ENCODE assay signal across 9 cellular contexts in the genomic region with DNA sequence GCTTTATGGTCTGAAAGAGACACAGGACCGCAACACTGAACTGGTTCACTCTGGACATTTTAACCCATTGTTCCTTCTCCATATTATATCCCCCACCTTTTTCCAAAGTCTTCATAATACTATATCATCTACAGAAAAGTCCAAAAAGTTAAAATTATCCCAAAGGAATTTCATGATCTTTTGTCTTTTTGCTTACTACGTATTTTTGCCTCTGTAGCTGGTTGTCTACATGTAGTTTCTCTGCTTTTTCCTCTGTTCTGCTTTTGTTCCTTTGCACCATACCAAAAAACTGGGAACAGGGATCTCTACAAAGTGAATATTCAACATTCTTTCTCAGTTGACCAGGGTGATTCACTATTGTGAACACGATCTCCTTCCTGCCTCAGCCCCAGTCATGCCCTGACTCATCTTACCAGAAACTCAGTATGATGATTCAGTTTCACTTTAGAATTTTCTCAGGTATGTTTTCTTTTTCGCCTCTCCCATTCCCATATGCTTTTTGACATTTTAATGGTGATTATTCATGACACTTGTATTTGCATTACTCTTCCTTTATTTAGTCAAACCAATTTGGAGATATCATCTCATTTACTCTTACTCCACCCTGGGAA. TPM values are rescaled to one million over a fixed set of nuclear protein-coding genes. Genes with fewer than 3 reads are reported as not detected.
DNase-seq lines count a peak whose midpoint lies in the region; ATAC-seq and TF ChIP-seq lines count a peak whose summit lies in the region.
"Had no signal": no experiment of that assay in that cellular context is flagged by ENCODE, and none has a peak within 500 bp of the region (broad histone marks: within the 10 kb centered on the region; RNA-seq: fewer than 3 reads in every experiment).

No MANE protein-coding gene starts in this region.

- H3K27me3 Mint-ChIP-seq in activated CD8-positive, alpha-beta T cell treated with anti-CD3 and anti-CD28 coated beads for 36 hours, result no peaks in the 10 kb centered on the region

- peak; percentile 71 for DNase-seq in activated effector memory CD4-positive, alpha-beta T cell treated with anti-CD3 and anti-CD28 coated beads, Interleukin-2, amount 50 U/mL, for 16 hours
- DNase-seq in activated effector memory CD4-positive, alpha-beta T cell treated with Interleukin-2 at 50 U/mL for 16 hours, result no peak
- DNase-seq in activated CD8-positive, alpha-beta T cell treated with anti-CD3 and anti-CD28 coated beads for 36 hours, result peak; percentile 71
- DNase-seq in foreskin fibroblast (peak; percentile 86 to 93), thoracic aorta (ENCODE audit: low spot score) (no peak), NCI-H2107 (lab: John Stamatoyannopoulos, UW) (no peak), dorsolateral prefrontal cortex (no peak)
- DNase-seq: Right ventricle myocardium superior had no signal

- peaks cover 32% of the 10 kb centered on the region for H3K4me1 Mint-ChIP-seq in activated CD8-positive, alpha-beta T cell treated with anti-CD3 and anti-CD28 coated beads for 36 hours (ENCODE audit: low read depth)

- CTCF ChIA-PET in activated CD8-positive, alpha-beta T cell treated with anti-CD3 and anti-CD28 coated beads for 36 hours (lab: Charles Lee), result interaction anchor here (2.5 to 4.3 kb wide), 3 partner anchors 99 to 115 kb away, joined by 5 to 22 read pairs (median 15); partner anchors contain the start of genes NOP10, NUTM1 and SLC12A6

- no peaks in the 10 kb centered on the region for H3K4me1 ChIP-seq in thoracic aorta (ENCODE audit: control insufficient read depth in 1 of 2, low read depth in 2 of 2)

- H3K27ac Mint-ChIP-seq in activated CD8-positive, alpha-beta T cell treated with anti-CD3 and anti-CD28 coated beads for 36 hours, result peak overlapping the region; percentile 95

- no peaks in the 10 kb centered on the region for H3K9me3 Mint-ChIP-seq in activated CD8-positive, alpha-beta T cell treated with anti-CD3 and anti-CD28 coated beads for 36 hours

- peak overlapping the region; percentile 32 for H3K4me3 Mint-ChIP-seq in activated CD8-positive, alpha-beta T cell treated with anti-CD3 and anti-CD28 coated beads for 36 hours

- H3K36me3 ChIP-seq in thoracic aorta, result peaks cover 46% of the 10 kb centered on the region

- no peak for TF ChIP-seq CTCF in activated CD8-positive, alpha-beta T cell treated with anti-CD3 and anti-CD28 coated beads for 36 hours (IDR thresholded peaks at IDR 0.05)
- no peak for TF ChIP-seq CTCF in foreskin fibroblast (IDR thresholded peaks at IDR 0.05; ENCODE audit: low read depth, low read length)
- no peak for TF ChIP-seq CTCF in thoracic aorta (IDR thresholded peaks at IDR 0.05)
- TF ChIP-seq CTCF in dorsolateral prefrontal cortex (IDR thresholded peaks at IDR 0.05 in 54 of 56, conservative IDR thresholded peaks at IDR 0.05 in 2 of 56; ENCODE audit: low read depth in 1 of 56, partially characterized antibody in 56 of 56), result no peak

- H3K27me3 ChIP-seq in thoracic aorta (replicated peaks; ENCODE audit: insufficient read depth), result no peaks in the 10 kb centered on the region
- H3K27me3 ChIP-seq in dorsolateral prefrontal cortex, result no peaks in the 10 kb centered on the region

- H3K36me3 Mint-ChIP-seq in activated CD8-positive, alpha-beta T cell treated with anti-CD3 and anti-CD28 coated beads for 36 hours (ENCODE audit: low read depth), result peaks cover 25% of the 10 kb centered on the region

- POLR2A ChIA-PET in activated CD8-positive, alpha-beta T cell treated with anti-CD3 and anti-CD28 coated beads for 36 hours (lab: Charles Lee), result interaction anchor here (1.1 kb wide), 1 partner anchor 15 kb away, joined by 3 read pairs; no protein-coding TSS in a partner anchor

- H3K27ac ChIP-seq in thoracic aorta, result peak overlapping the region in 1 of 2 donors; percentile 34
- H3K27ac ChIP-seq in dorsolateral prefrontal cortex, result peak overlapping the region in 2 of 59 donors; percentile 21 to 25

- no peaks in the 10 kb centered on the region for H3K9me3 ChIP-seq in thoracic aorta

- no peak overlapping the region for H3K4me3 ChIP-seq in foreskin fibroblast (ENCODE audit: low read depth in 1 of 2, low read length in 2 of 2)
- no peak overlapping the region for H3K4me3 ChIP-seq in thoracic aorta
- H3K4me3 ChIP-seq in dorsolateral prefrontal cortex, result no peak overlapping the region

- peak; percentile 93 for ATAC-seq in activated CD8-positive, alpha-beta T cell treated with anti-CD3 and anti-CD28 coated beads for 36 hours
- ATAC-seq in thoracic aorta (ENCODE audit: insufficient number of reproducible peaks, low FRiP score, low read depth) (peak; percentile 54), HG03280 (IDR thresholded peaks at IDR 0.05; ENCODE audit: unreplicated experiment) (no peak)

- intact Hi-C loops in activated CD8-positive, alpha-beta T cell treated with anti-CD3 and anti-CD28 coated beads for 36 hours (cut with micrococcal nuclease), result loop anchor here (5.0 kb wide), 1 partner anchor 88 kb away; no protein-coding TSS in a partner anchor
- intact Hi-C loops in dorsolateral prefrontal cortex (cut with DNase I), result no loop called here

RNA-seq across cellular contexts. Expression of gene EMC4, which starts 14.4 kb away (rescaled TPM):
- 10 to 100 TPM; 80.6 to 83.0 TPM for total RNA-seq in activated CD8-positive, alpha-beta T cell treated with anti-CD3 and anti-CD28 coated beads for 36 hours
- total RNA-seq in thoracic aorta, result 100 to 1,000 TPM; 107 to 113 TPM
- 100 to 1,000 TPM in 91 of 120 experiments, 10 to 100 TPM in 29; 67.9 to 133 (median 109) TPM for total RNA-seq in dorsolateral prefrontal cortex

RNA-seq across cellular contexts. Expression of gene KATNBL1, which starts 29.4 kb away (rescaled TPM):
- total RNA-seq in activated CD8-positive, alpha-beta T cell treated with anti-CD3 and anti-CD28 coated beads for 36 hours, result 10 to 100 TPM; 41.6 to 45.5 TPM
- 10 to 100 TPM; 61.9 to 93.8 TPM for total RNA-seq in thoracic aorta
- 10 to 100 TPM; 37.3 to 94.1 (median 63.6) TPM for total RNA-seq in dorsolateral prefrontal cortex

Comparison
In these comparisons a context has a peak if more than half of its experiments do, and no peak if none do; other contexts are left out.
1. DNase-seq: peak in activated effector memory CD4-positive, alpha-beta T cell treated with anti-CD3 and anti-CD28 coated beads, Interleukin-2, amount 50 U/mL, for 16 hours (single experiment), activated CD8-positive, alpha-beta T cell treated with anti-CD3 and anti-CD28 coated beads for 36 hours (single experiment) and foreskin fibroblast (2 of 2); none in activated effector memory CD4-positive, alpha-beta T cell treated with Interleukin-2 at 50 U/mL for 16 hours (single experiment), thoracic aorta (single experiment), NCI-H2107 (single experiment) and dorsolateral prefrontal cortex (0 of 10).